Comparison of ENCODE assay signal across 1 cellular context in the genomic region with DNA sequence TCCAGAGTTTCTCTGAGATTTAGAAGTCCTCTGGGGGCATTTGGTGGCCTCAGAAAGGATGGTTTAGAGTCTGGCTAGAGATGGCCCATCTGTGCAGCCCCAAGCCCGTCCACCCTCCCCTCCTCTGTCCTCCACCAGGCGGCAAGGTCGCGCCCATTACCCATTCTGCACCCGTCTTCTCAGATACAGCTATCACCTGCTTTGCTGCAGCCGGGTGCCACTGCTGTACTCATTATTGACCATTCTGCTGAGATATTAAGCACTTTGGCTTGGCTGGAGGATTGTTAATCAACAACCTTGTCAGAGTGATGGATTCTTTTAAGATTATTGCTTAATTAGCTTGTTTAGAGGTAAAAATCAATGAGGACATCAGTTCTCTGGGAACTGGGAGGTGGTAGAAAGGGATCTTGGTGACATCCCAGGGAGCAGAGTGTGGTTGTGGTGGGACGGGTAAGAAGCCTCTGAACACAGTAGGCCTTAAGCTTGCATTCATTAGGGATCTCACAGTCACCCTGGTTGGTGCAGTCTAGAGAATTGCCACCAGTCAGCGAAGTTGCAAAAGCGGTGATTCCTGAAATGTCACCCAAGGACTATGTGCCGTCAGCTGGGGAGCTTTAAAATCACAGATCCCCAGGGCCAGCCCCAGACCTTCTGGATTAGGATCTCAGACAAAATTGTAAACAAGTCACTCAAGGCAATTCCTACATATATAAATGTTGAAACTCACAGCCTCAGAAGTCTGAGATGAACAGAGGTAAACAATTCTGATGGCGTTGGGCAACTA.
TF ChIP-seq lines count a peak whose summit lies in the region.

No MANE protein-coding gene starts in this region.

TF ChIP-seq in HepG2, 621 proteins besides CTCF, POLR2A, EP300 and RAD21:
- no peak for TF ChIP-seq ZNF768 (CRISPR knock-in tag; IDR thresholded peaks at IDR 0.05)
- no peak for TF ChIP-seq ZSCAN9 (CRISPR knock-in tag; IDR thresholded peaks at IDR 0.05; ENCODE audit: borderline replicate concordance)
- TF ChIP-seq RORA (CRISPR knock-in tag; IDR thresholded peaks at IDR 0.05): no peak
- TF ChIP-seq KLF15 (CRISPR knock-in tag; IDR thresholded peaks at IDR 0.05; ENCODE audit: borderline replicate concordance): no peak
- TF ChIP-seq, protein P1, sequence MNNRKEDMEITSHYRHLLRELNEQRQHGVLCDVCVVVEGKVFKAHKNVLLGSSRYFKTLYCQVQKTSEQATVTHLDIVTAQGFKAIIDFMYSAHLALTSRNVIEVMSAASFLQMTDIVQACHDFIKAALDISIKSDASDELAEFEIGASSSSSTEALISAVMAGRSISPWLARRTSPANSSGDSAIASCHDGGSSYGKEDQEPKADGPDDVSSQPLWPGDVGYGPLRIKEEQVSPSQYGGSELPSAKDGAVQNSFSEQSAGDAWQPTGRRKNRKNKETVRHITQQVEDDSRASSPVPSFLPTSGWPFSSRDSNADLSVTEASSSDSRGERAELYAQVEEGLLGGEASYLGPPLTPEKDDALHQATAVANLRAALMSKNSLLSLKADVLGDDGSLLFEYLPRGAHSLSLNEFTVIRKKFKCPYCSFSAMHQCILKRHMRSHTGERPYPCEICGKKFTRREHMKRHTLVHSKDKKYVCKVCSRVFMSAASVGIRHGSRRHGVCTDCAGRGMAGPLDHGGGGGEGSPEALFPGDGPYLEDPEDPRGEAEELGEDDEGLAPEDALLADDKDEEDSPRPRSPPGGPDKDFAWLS (CRISPR knock-in tag; IDR thresholded peaks at IDR 0.05; ENCODE audit: borderline replicate concordance): no peak
- TF ChIP-seq, protein P2, sequence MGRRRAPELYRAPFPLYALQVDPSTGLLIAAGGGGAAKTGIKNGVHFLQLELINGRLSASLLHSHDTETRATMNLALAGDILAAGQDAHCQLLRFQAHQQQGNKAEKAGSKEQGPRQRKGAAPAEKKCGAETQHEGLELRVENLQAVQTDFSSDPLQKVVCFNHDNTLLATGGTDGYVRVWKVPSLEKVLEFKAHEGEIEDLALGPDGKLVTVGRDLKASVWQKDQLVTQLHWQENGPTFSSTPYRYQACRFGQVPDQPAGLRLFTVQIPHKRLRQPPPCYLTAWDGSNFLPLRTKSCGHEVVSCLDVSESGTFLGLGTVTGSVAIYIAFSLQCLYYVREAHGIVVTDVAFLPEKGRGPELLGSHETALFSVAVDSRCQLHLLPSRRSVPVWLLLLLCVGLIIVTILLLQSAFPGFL (CRISPR knock-in tag; IDR thresholded peaks at IDR 0.05): no peak
- no peak for TF ChIP-seq ZNF136 (CRISPR knock-in tag; IDR thresholded peaks at IDR 0.05; ENCODE audit: low read depth)
- TF ChIP-seq ZBTB21 (CRISPR knock-in tag; IDR thresholded peaks at IDR 0.05): no peak
- no peak for TF ChIP-seq ZMYM2 (CRISPR knock-in tag; IDR thresholded peaks at IDR 0.05)
- TF ChIP-seq, protein P3, sequence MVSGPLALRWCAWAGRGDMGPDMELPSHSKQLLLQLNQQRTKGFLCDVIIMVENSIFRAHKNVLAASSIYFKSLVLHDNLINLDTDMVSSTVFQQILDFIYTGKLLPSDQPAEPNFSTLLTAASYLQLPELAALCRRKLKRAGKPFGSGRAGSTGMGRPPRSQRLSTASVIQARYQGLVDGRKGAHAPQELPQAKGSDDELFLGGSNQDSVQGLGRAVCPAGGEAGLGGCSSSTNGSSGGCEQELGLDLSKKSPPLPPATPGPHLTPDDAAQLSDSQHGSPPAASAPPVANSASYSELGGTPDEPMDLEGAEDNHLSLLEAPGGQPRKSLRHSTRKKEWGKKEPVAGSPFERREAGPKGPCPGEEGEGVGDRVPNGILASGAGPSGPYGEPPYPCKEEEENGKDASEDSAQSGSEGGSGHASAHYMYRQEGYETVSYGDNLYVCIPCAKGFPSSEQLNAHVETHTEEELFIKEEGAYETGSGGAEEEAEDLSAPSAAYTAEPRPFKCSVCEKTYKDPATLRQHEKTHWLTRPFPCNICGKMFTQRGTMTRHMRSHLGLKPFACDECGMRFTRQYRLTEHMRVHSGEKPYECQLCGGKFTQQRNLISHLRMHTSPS (CRISPR knock-in tag; IDR thresholded peaks at IDR 0.05; ENCODE audit: low read depth): no peak
- no peak for TF ChIP-seq ZNF350 (CRISPR knock-in tag; IDR thresholded peaks at IDR 0.05; ENCODE audit: borderline replicate concordance, low read depth)
- TF ChIP-seq FOSL1 (CRISPR knock-in tag; IDR thresholded peaks at IDR 0.05; ENCODE audit: borderline replicate concordance): no peak
- no peak for TF ChIP-seq NFRKB (IDR thresholded peaks at IDR 0.05)
- TF ChIP-seq NFYB (CRISPR knock-in tag; IDR thresholded peaks at IDR 0.05): no peak
